Comparison of ENCODE assay signal across 8 cellular contexts in genomic region chr14:20610002-20610765, GRCh38. TPM values are rescaled to one million over a fixed set of nuclear protein-coding genes. Genes with fewer than 3 reads are reported as not detected.
A peak's percentile ranks its signal among the peaks of the same experiment; 100 is the strongest.
DNase-seq lines count a peak whose midpoint lies in the region; ATAC-seq, FAIRE-seq and TF ChIP-seq lines count a peak whose summit lies in the region.

No MANE protein-coding gene starts in this region.

- ATAC-seq in HG03521 (IDR thresholded peaks at IDR 0.05; ENCODE audit: unreplicated experiment) = no peak

- CTCF ChIA-PET in endothelial cell of umbilical vein (lab: Charles Lee) = interaction anchor here (0.9 to 8.7 kb wide), 10 partner anchors 11 to 282 kb away, joined by 3 to 110 read pairs (median 4); partner anchors contain the start of genes PARP2 and TEP1

- no peak overlapping the region for H3K4me3 Mint-ChIP-seq in mesothelial cell of epicardium

- H3K27ac ChIP-seq in endothelial cell of umbilical vein (ENCODE audit: insufficient read depth, low read depth, low read length) = no peak overlapping the region

- TF ChIP-seq CTCF in endothelial cell of umbilical vein (IDR thresholded peaks at IDR 0.05; ENCODE audit: extremely low read depth in 1 of 2, insufficient read depth in 1 of 2, low read depth in 1 of 2, low read length in 2 of 2) = no peak
- TF ChIP-seq CTCF in mesothelial cell of epicardium (IDR thresholded peaks at IDR 0.05; ENCODE audit: unreplicated experiment) = no peak

- H4K20me1 ChIP-seq in endothelial cell of umbilical vein (replicated peaks; ENCODE audit: control insufficient read depth, extremely low read depth, insufficient read depth, low read length) = no peaks in the 10 kb centered on the region

- H3K27me3 ChIP-seq in endothelial cell of umbilical vein (ENCODE audit: control insufficient read depth in 2 of 2, insufficient read depth in 2 of 2, low read length in 2 of 2) = peaks cover 3 to 6% of the 10 kb centered on the region in 2 experiments

- intact Hi-C loops in endothelial cell of umbilical vein (cut with micrococcal nuclease) = loop anchor here (5.0 kb wide), 2 partner anchors 247 to 362 kb away; no protein-coding TSS in a partner anchor

- H3K27ac Mint-ChIP-seq in mesothelial cell of epicardium = no peak overlapping the region

- H3K9ac ChIP-seq in endothelial cell of umbilical vein (replicated peaks; ENCODE audit: extremely low read depth, insufficient read depth, low read length) = peak overlapping the region; percentile 74

- peak overlapping the region; percentile 76 for H3K4me2 ChIP-seq in endothelial cell of umbilical vein (ENCODE audit: insufficient read depth, low read length)

- H3K36me3 ChIP-seq in endothelial cell of umbilical vein (ENCODE audit: control insufficient read depth in 2 of 2, extremely low read depth in 1 of 2, insufficient read depth in 2 of 2, low read length in 2 of 2) = no peaks in the 10 kb centered on the region

- dilution Hi-C loops in endothelial cell of umbilical vein (cut with MboI; ENCODE audit: extremely low pct_ligation_motif_present, low sequenced_read_pairs) = no loop called here

- no peaks in the 10 kb centered on the region for H3K27me3 Mint-ChIP-seq in mesothelial cell of epicardium (ENCODE audit: low read depth)

- H3K36me3 Mint-ChIP-seq in mesothelial cell of epicardium = no peaks in the 10 kb centered on the region

- BruUV-seq in endothelial cell of umbilical vein (replicated peaks; lab: Mats Ljungman, UMichigan) = no TSS peak

- H3K9me3 Mint-ChIP-seq in mesothelial cell of epicardium = no peaks in the 10 kb centered on the region

- no peaks in the 10 kb centered on the region for H3K79me2 ChIP-seq in endothelial cell of umbilical vein (ENCODE audit: control insufficient read depth, insufficient read depth, low read length)

- DNase-seq in COLO829 (ENCODE audit: low spot score) (peak; percentile 86), HK-2 (ENCODE audit: unreplicated experiment) (peak; percentile 80), NOMO-1 treated with dmso at 0.1 percent for 144 hours (lab: John Stamatoyannopoulos, UW; ENCODE audit: unreplicated experiment) (peak; percentile 64), endothelial cell of umbilical vein (ENCODE audit: low read depth, low spot score) (peak; percentile 79), mesothelial cell of epicardium (ENCODE audit: low spot score in 2 of 2, unreplicated experiment in 2 of 2) (peak; percentile 60 to 86)
- DNase-seq in activated CD8-positive, alpha-beta memory T cell treated with anti-CD3 and anti-CD28 coated beads, Interleukin-2, amount 50 U/mL, for 1 hour (ENCODE audit: extremely low read depth) = peak; percentile 34
- DNase-seq in stimulated activated CD8-positive, alpha-beta memory T cell treated with anti-CD3 and anti-CD28 coated beads, Interleukin-15, amount 100 ng/mL, for 24 hours (ENCODE audit: low read depth) = peak; percentile 64

- TF ChIP-seq POLR2A in endothelial cell of umbilical vein (IDR thresholded peaks at IDR 0.05; ENCODE audit: low read depth, low read length) = no peak

- H3K4me1 ChIP-seq in endothelial cell of umbilical vein (ENCODE audit: control insufficient read depth, extremely low read depth, insufficient read depth, low read length) = peaks cover 11% of the 10 kb centered on the region

- H3K4me1 Mint-ChIP-seq in mesothelial cell of epicardium = peaks cover 7% of the 10 kb centered on the region

- POLR2A ChIA-PET in endothelial cell of umbilical vein (lab: Charles Lee) = interaction anchor here (0.9 kb wide), 1 partner anchor 141 kb away, joined by 3 read pairs; the partner anchor contains the start of gene PNP

- peak; percentile 69 for FAIRE-seq in endothelial cell of umbilical vein (lab: Jason Lieb, UNC)

- H3K9me1 ChIP-seq in endothelial cell of umbilical vein (replicated peaks; ENCODE audit: control insufficient read depth, extremely low read depth, insufficient read depth, low read length) = no peaks in the 10 kb centered on the region

- peak overlapping the region; percentile 100 for H2AFZ ChIP-seq in endothelial cell of umbilical vein (ENCODE audit: low read depth, low read length)

- H3K4me3 ChIP-seq in endothelial cell of umbilical vein (replicated peaks in 1 of 3; ENCODE audit: insufficient read depth in 1 of 3, low read depth in 1 of 3, low read length in 3 of 3) = peak overlapping the region; percentile 72 to 100 (median 95)

- no peaks in the 10 kb centered on the region for H3K9me3 ChIP-seq in endothelial cell of umbilical vein (replicated peaks; ENCODE audit: control insufficient read depth, insufficient read depth, low read length)

TF ChIP-seq in endothelial cell of umbilical vein, 7 proteins besides CTCF, POLR2A, EP300 and RAD21:
- TF ChIP-seq GATA2 (IDR thresholded peaks at IDR 0.05; ENCODE audit: insufficient read depth, insufficient read length, low read depth, low read length) (no peak), JUN (IDR thresholded peaks at IDR 0.05; ENCODE audit: borderline replicate concordance, insufficient read depth, insufficient read length, low read depth) (no peak), MYC (IDR thresholded peaks at IDR 0.05; ENCODE audit: low read depth, low read length) (no peak), EZH2 (IDR thresholded peaks at IDR 0.05; ENCODE audit: borderline replicate concordance, low read depth, low read length, severe bottlenecking) (no peak), POLR2AphosphoS5 (IDR thresholded peaks at IDR 0.05; ENCODE audit: insufficient read depth, low read depth, low read length) (no peak), FOS (IDR thresholded peaks at IDR 0.05; ENCODE audit: borderline replicate concordance, insufficient read depth, low read length) (no peak), MAX (IDR thresholded peaks at IDR 0.05; ENCODE audit: insufficient read depth, insufficient read length) (no peak)

RNA-seq across cellular contexts. Expression of gene RNASE12, which starts 19.0 kb away (rescaled TPM):
- total RNA-seq in endothelial cell of umbilical vein (not detected in 2 replicates), mesothelial cell of epicardium (not detected in 3 replicates)
- not detected in 2 replicates for polyA plus RNA-seq in endothelial cell of umbilical vein
- polyA plus RNA-seq in endothelial cell of umbilical vein (2011; cell fraction: cytosol; rRNA removed) = not detected in 2 replicates
- not detected in 2 replicates for polyA plus RNA-seq in endothelial cell of umbilical vein (2011; cell fraction: nucleus; rRNA removed)
- not detected in 2 replicates for polyA plus RNA-seq in endothelial cell of umbilical vein (2012)
- polyA minus RNA-seq in endothelial cell of umbilical vein = not detected in 2 replicates
- not detected for polyA minus RNA-seq in endothelial cell of umbilical vein (2011; cell fraction: cytosol; rRNA and poly(A)+ RNA removed)
- polyA minus RNA-seq in endothelial cell of umbilical vein (2011; cell fraction: nucleus; rRNA and poly(A)+ RNA removed) = not detected in 2 replicates

RNA-seq across cellular contexts. Expression of gene RNASE11, which starts 22.4 kb away (rescaled TPM):
- total RNA-seq in endothelial cell of umbilical vein (not detected in 2 replicates), mesothelial cell of epicardium (not detected in 3 replicates)
- not detected in 2 replicates for polyA plus RNA-seq in endothelial cell of umbilical vein
- not detected in 2 replicates for polyA plus RNA-seq in endothelial cell of umbilical vein (2011; cell fraction: cytosol; rRNA removed)
- not detected in 2 replicates for polyA plus RNA-seq in endothelial cell of umbilical vein (2011; cell fraction: nucleus; rRNA removed)
- polyA plus RNA-seq in endothelial cell of umbilical vein (2012) = not detected in 2 replicates
- polyA minus RNA-seq in endothelial cell of umbilical vein = not detected in 2 replicates
- polyA minus RNA-seq in endothelial cell of umbilical vein (2011; cell fraction: cytosol; rRNA and poly(A)+ RNA removed) = not detected
- polyA minus RNA-seq in endothelial cell of umbilical vein (2011; cell fraction: nucleus; rRNA and poly(A)+ RNA removed) = not detected in 2 replicates

RNA-seq across cellular contexts. Expression of gene OR6S1, which starts 31.3 kb away (rescaled TPM):
- total RNA-seq in endothelial cell of umbilical vein = not detected in 2 replicates
- not detected in 2 replicates for polyA plus RNA-seq in endothelial cell of umbilical vein
- not detected in 2 replicates for polyA plus RNA-seq in endothelial cell of umbilical vein (2011; cell fraction: cytosol; rRNA removed)
- not detected in 2 replicates for polyA plus RNA-seq in endothelial cell of umbilical vein (2011; cell fraction: nucleus; rRNA removed)
- not detected in 2 replicates for polyA plus RNA-seq in endothelial cell of umbilical vein (2012)
- polyA minus RNA-seq in endothelial cell of umbilical vein = not detected in 2 replicates
- not detected for polyA minus RNA-seq in endothelial cell of umbilical vein (2011; cell fraction: cytosol; rRNA and poly(A)+ RNA removed)
- not detected in 2 replicates for polyA minus RNA-seq in endothelial cell of umbilical vein (2011; cell fraction: nucleus; rRNA and poly(A)+ RNA removed)
- not detected in 3 replicates for total RNA-seq in mesothelial cell of epicardium

RNA-seq across cellular contexts. Expression of gene RNASE9, which starts 49.3 kb away (rescaled TPM):
- total RNA-seq in endothelial cell of umbilical vein = not detected in 2 replicates
- not detected in 2 replicates for polyA plus RNA-seq in endothelial cell of umbilical vein
- polyA plus RNA-seq in endothelial cell of umbilical vein (2011; cell fraction: cytosol; rRNA removed) = not detected in 2 replicates
- polyA plus RNA-seq in endothelial cell of umbilical vein (2011; cell fraction: nucleus; rRNA removed) = not detected in 2 replicates
- polyA plus RNA-seq in endothelial cell of umbilical vein (2012) = not detected in 2 replicates
- polyA minus RNA-seq in endothelial cell of umbilical vein = not detected in 2 replicates
- polyA minus RNA-seq in endothelial cell of umbilical vein (2011; cell fraction: cytosol; rRNA and poly(A)+ RNA removed) = not detected
- polyA minus RNA-seq in endothelial cell of umbilical vein (2011; cell fraction: nucleus; rRNA and poly(A)+ RNA removed) = not detected in 2 replicates
- not detected in 3 replicates for total RNA-seq in mesothelial cell of epicardium

Comparison
In these comparisons a context has a peak if more than half of its experiments do, and no peak if none do; other contexts are left out.
1. DNase-seq: peak in every context shown above with its lines; median percentile 86 in COLO829; 80 in HK-2; 79 in endothelial cell of umbilical vein; 73 in mesothelial cell of epicardium; 64 in NOMO-1 treated with dmso at 0.1 percent for 144 hours; 64 in stimulated activated CD8-positive, alpha-beta memory T cell treated with anti-CD3 and anti-CD28 coated beads, Interleukin-15, amount 100 ng/mL, for 24 hours; 34 in activated CD8-positive, alpha-beta memory T cell treated with anti-CD3 and anti-CD28 coated beads, Interleukin-2, amount 50 U/mL, for 1 hour.